ENCODE assay signal across 8 cellular contexts in the genomic region with DNA sequence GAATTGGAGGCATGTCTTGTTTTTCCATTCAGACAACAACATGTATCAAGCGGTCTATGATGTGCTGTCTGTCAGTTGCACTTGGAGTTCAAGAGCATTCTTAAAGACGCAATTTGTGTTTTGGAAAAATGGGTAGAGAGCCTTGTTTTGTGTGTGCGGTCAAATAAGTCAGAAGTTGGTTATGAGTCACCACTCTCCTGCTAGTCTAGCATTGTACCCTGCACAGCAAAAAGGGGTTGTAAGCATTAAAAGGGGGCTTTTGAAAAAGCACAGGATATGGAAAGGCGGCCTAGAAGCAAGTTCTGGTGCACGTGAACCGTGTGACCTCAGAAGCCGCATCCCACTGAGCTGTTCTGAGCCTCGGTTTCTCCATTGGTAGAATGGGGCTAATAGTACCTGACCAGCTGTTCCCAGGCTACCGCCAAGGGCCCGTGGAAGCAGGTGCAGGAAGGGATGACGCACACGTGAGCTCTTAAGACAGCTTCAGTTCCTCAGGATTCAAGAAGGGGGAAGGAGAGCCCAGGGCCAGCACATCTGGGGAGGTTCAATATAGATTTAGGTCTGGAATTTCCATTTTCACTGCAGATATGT.
DNase-seq lines count a peak whose midpoint lies in the region; ATAC-seq and TF ChIP-seq lines count a peak whose summit lies in the region.

No MANE protein-coding gene starts in this region.

- peak overlapping the region; percentile 57 for H3K4me3 Mint-ChIP-seq in CD8-positive, alpha-beta T cell
- H3K4me3 Mint-ChIP-seq in activated naive CD4-positive, alpha-beta T cell treated with anti-CD3 and anti-CD28 coated beads for 36 hours: peak overlapping the region; percentile 11

- H3K4me3 ChIP-seq in CD8-positive, alpha-beta T cell (ENCODE audit: low read depth, low read length): no peak overlapping the region
- H3K4me3 ChIP-seq in mesendoderm (ENCODE audit: low read length): no peak overlapping the region

- H4K8ac ChIP-seq in mesendoderm (ENCODE audit: low read depth, low read length): no peak overlapping the region

- H3K79me1 ChIP-seq in mesendoderm (ENCODE audit: low read length): no peaks in the 10 kb centered on the region

- peak overlapping the region; percentile 18 for H2AK5ac ChIP-seq in mesendoderm (ENCODE audit: low read length)

- no peak overlapping the region for H2BK120ac ChIP-seq in mesendoderm (ENCODE audit: low read depth, low read length)

- ATAC-seq in CD8-positive, alpha-beta T cell: peak; percentile 62
- peak; percentile 36 for ATAC-seq in HG03565 (IDR thresholded peaks at IDR 0.05; ENCODE audit: unreplicated experiment)

- H3K4me1 ChIP-seq in CD8-positive, alpha-beta T cell (ENCODE audit: insufficient read depth, low read length): peaks cover 68% of the 10 kb centered on the region
- peaks cover 3% of the 10 kb centered on the region for H3K4me1 ChIP-seq in mesendoderm (ENCODE audit: control insufficient read depth, low read depth, low read length)

- H3K9ac ChIP-seq in mesendoderm (ENCODE audit: low read length): no peak overlapping the region

- H3K27me3 ChIP-seq in CD8-positive, alpha-beta T cell (ENCODE audit: insufficient read depth, low read length): no peaks in the 10 kb centered on the region
- no peaks in the 10 kb centered on the region for H3K27me3 ChIP-seq in mesendoderm (ENCODE audit: insufficient read depth, low read length, poor library complexity)

- CTCF ChIA-PET in CD8-positive, alpha-beta T cell (lab: Charles Lee): interaction anchor here (1.3 to 12.5 kb wide), 3 partner anchors 108 to 123 kb away, joined by 3 to 233 read pairs (median 18); no protein-coding TSS in a partner anchor
- CTCF ChIA-PET in activated naive CD4-positive, alpha-beta T cell treated with anti-CD3 and anti-CD28 coated beads for 36 hours (lab: Charles Lee): interaction anchor here (0.8 to 10.1 kb wide), 11 partner anchors 7 to 264 kb away, joined by 3 to 142 read pairs (median 3); no protein-coding TSS in a partner anchor

- intact Hi-C loops in CD8-positive, alpha-beta T cell (cut with DNase I, micrococcal nuclease): loop anchor here (1.0 to 5.0 kb wide), 7 partner anchors 63 to 1106 kb away; partner anchors contain the start of genes ARID1B (in 1 of the 2), SYTL3 (in 1 of the 2), TMEM242 (in 1 of the 2) and ZDHHC14 (in 1 of the 2)
- intact Hi-C loops in activated naive CD4-positive, alpha-beta T cell treated with anti-CD3 and anti-CD28 coated beads for 36 hours (cut with micrococcal nuclease): loop anchor here (1.0 to 10.0 kb wide), 5 partner anchors 99 to 707 kb away; no protein-coding TSS in a partner anchor

- H3K56ac ChIP-seq in mesendoderm (ENCODE audit: low read length): peak overlapping the region; percentile 17

- POLR2A ChIA-PET in CD8-positive, alpha-beta T cell (lab: Charles Lee): interaction anchor here (1.3 to 1.4 kb wide), 2 partner anchors 9 to 73 kb away, joined by 3 to 4 read pairs; no protein-coding TSS in a partner anchor

- TF ChIP-seq CTCF in CD8-positive, alpha-beta T cell (IDR thresholded peaks at IDR 0.05): no peak
- TF ChIP-seq CTCF in GM20000 (IDR thresholded peaks at IDR 0.05; ENCODE audit: extremely low read depth, missing control alignments): no peak

- no peak overlapping the region for H2BK15ac ChIP-seq in mesendoderm (replicated peaks; ENCODE audit: low read depth)

- no peaks in the 10 kb centered on the region for H3K36me3 ChIP-seq in CD8-positive, alpha-beta T cell (ENCODE audit: insufficient read depth, low read length)
- H3K36me3 ChIP-seq in mesendoderm (ENCODE audit: control insufficient read depth, insufficient read depth, low read length): no peaks in the 10 kb centered on the region

- H2BK5ac ChIP-seq in mesendoderm (ENCODE audit: low read length): no peak overlapping the region

- H3K4ac ChIP-seq in mesendoderm (ENCODE audit: low read depth, low read length): no peak overlapping the region

- no peak overlapping the region for H3K23ac ChIP-seq in mesendoderm (ENCODE audit: low read length)

- H3K36me3 Mint-ChIP-seq in CD8-positive, alpha-beta T cell: no peaks in the 10 kb centered on the region
- H3K36me3 Mint-ChIP-seq in activated naive CD4-positive, alpha-beta T cell treated with anti-CD3 and anti-CD28 coated beads for 36 hours (ENCODE audit: low read depth): no peaks in the 10 kb centered on the region

- H3K27ac ChIP-seq in CD8-positive, alpha-beta T cell (ENCODE audit: low read depth, low read length): peak overlapping the region; percentile 13
- no peak overlapping the region for H3K27ac ChIP-seq in mesendoderm (ENCODE audit: low read depth, low read length)

- no peaks in the 10 kb centered on the region for H3K9me3 Mint-ChIP-seq in CD8-positive, alpha-beta T cell
- H3K9me3 Mint-ChIP-seq in activated naive CD4-positive, alpha-beta T cell treated with anti-CD3 and anti-CD28 coated beads for 36 hours: no peaks in the 10 kb centered on the region

- no peak overlapping the region for H3K4me2 ChIP-seq in mesendoderm (ENCODE audit: low read length)

- no peaks in the 10 kb centered on the region for H3K9me3 ChIP-seq in CD8-positive, alpha-beta T cell (ENCODE audit: low read length)

- H4K5ac ChIP-seq in mesendoderm (ENCODE audit: low read length): no peak overlapping the region

- H3K27ac Mint-ChIP-seq in CD8-positive, alpha-beta T cell: peak overlapping the region; percentile 95
- H3K27ac Mint-ChIP-seq in activated naive CD4-positive, alpha-beta T cell treated with anti-CD3 and anti-CD28 coated beads for 36 hours: peak overlapping the region; percentile 87

- DNase-seq in CD8-positive, alpha-beta T cell: peak in 4 of 7 experiments; percentile 56 to 76 (median 59)
- DNase-seq in GM20000 (ENCODE audit: low spot score) (peak; percentile 32), mesendoderm (no peak), HT-29 (ENCODE audit: low spot score) (no peak), amniotic stem cell (lab: John Stamatoyannopoulos, UW) (no peak), NCI-H187 (lab: John Stamatoyannopoulos, UW) (no peak)
- DNase-seq in activated naive CD4-positive, alpha-beta T cell treated with anti-CD3 and anti-CD28 coated beads for 36 hours: peak; percentile 54

- peaks cover 74% of the 10 kb centered on the region for H3K4me1 Mint-ChIP-seq in CD8-positive, alpha-beta T cell (ENCODE audit: low read depth)
- H3K4me1 Mint-ChIP-seq in activated naive CD4-positive, alpha-beta T cell treated with anti-CD3 and anti-CD28 coated beads for 36 hours (ENCODE audit: low read depth): peaks cover 90% of the 10 kb centered on the region

- H3K79me2 ChIP-seq in mesendoderm (ENCODE audit: control insufficient read depth, insufficient read depth, low read length): no peaks in the 10 kb centered on the region

- no peaks in the 10 kb centered on the region for H3K27me3 Mint-ChIP-seq in CD8-positive, alpha-beta T cell (ENCODE audit: low read depth)
- no peaks in the 10 kb centered on the region for H3K27me3 Mint-ChIP-seq in activated naive CD4-positive, alpha-beta T cell treated with anti-CD3 and anti-CD28 coated beads for 36 hours (ENCODE audit: low read depth)

- H3K18ac ChIP-seq in mesendoderm (ENCODE audit: low read length): no peak overlapping the region

- no CpG with 5 or more reads among the region's 12 CpGs for WGBS in mesendoderm (ENCODE audit: extremely low coverage, insufficient coverage, low lambda C conversion rate)

Comparison
In these comparisons a context has a peak if more than half of its experiments do, and no peak if none do; other contexts are left out.
1. DNase-seq: peak in CD8-positive, alpha-beta T cell (4 of 7), GM20000 (single experiment) and activated naive CD4-positive, alpha-beta T cell treated with anti-CD3 and anti-CD28 coated beads for 36 hours (single experiment); none in mesendoderm (single experiment), HT-29 (single experiment), amniotic stem cell (single experiment) and NCI-H187 (0 of 2).